35 cellular contexts compared by ENCODE assay signal in genomic region chr11:14399087-14399486, GRCh38.
"Had no signal": no experiment of that assay in that cellular context is flagged by ENCODE, and none has a peak within 500 bp of the region (broad histone marks: within the 10 kb centered on the region; RNA-seq: fewer than 3 reads in every experiment).

No MANE protein-coding gene starts in this region.

- H3K4me1 ChIP-seq: adrenal gland, body of pancreas, breast epithelium had no signal

- H3K27ac Mint-ChIP-seq: activated B cell treated with CpG ODN at 0.5 μM for 24 hours; activated CD4-positive, alpha-beta memory T cell treated with anti-CD3 and anti-CD28 coated beads for 36 hours; activated CD4-positive, alpha-beta T cell treated with anti-CD3 and anti-CD28 coated beads, Interleukin-2, amount 10 ng/mL, durations not matched to agents 24 days and 14 days; activated CD8-positive, alpha-beta T cell treated with anti-CD3 and anti-CD28 coated beads for 36 hours; activated naive CD4-positive, alpha-beta T cell treated with anti-CD3 and anti-CD28 coated beads for 36 hours; activated naive CD8-positive, alpha-beta T cell treated with anti-CD3 and anti-CD28 coated beads for 36 hours; activated T-cell treated with anti-CD3 and anti-CD28 coated beads, Interleukin-2, amount 50 U/mL, for 72 hours; activated T-helper 1 cell treated with anti-CD3 and anti-CD28 coated beads, Interleukin-12 subunit alpha, Interleukin-12 subunit beta, Interleukin-2, Interleukin-4 antibody, amounts not matched to agents 30 ng/mL and 10 ng/mL and 1 ng/mL, durations not matched to agents 14 hours and 24 hours and 36 hours; activated T-helper 17 cell treated with anti-CD3 and anti-CD28 coated beads, Interleukin-2, amount 50 U/mL, for 72 hours; T-helper 1 cell treated with Interleukin-12 subunit alpha and Interleukin-12 subunit beta and Interleukin-4 antibody, amounts not matched to agents 30 μg/mL and 1 μg/mL, for 36 hours; T-helper 2 cell treated with Interferon-gamma antibody and Interleukin-4, amounts not matched to agents 5 μg/mL and 100 μg/mL, for 36 hours had no signal

- H3K27me3 Mint-ChIP-seq: activated B cell treated with CpG ODN at 0.5 μM for 24 hours; activated CD4-positive, alpha-beta memory T cell treated with anti-CD3 and anti-CD28 coated beads for 36 hours; activated naive CD8-positive, alpha-beta T cell treated with anti-CD3 and anti-CD28 coated beads for 36 hours; activated T-helper 17 cell treated with anti-CD3 and anti-CD28 coated beads, Interleukin-2, amount 50 U/mL, for 72 hours had no signal

- H3K4me3 Mint-ChIP-seq: activated B cell treated with CpG ODN at 0.5 μM for 24 hours; activated CD4-positive, alpha-beta memory T cell treated with anti-CD3 and anti-CD28 coated beads for 36 hours; activated CD4-positive, alpha-beta T cell treated with anti-CD3 and anti-CD28 coated beads, Interleukin-2, amount 10 ng/mL, durations not matched to agents 24 days and 14 days; activated CD8-positive, alpha-beta T cell treated with anti-CD3 and anti-CD28 coated beads for 36 hours; activated naive CD4-positive, alpha-beta T cell treated with anti-CD3 and anti-CD28 coated beads for 36 hours; activated naive CD8-positive, alpha-beta T cell treated with anti-CD3 and anti-CD28 coated beads for 36 hours; activated T-cell treated with anti-CD3 and anti-CD28 coated beads, Interleukin-2, amount 50 U/mL, for 4 hours; activated T-cell treated with anti-CD3 and anti-CD28 coated beads, Interleukin-2, amount 50 U/mL, for 72 hours; activated T-helper 1 cell treated with anti-CD3 and anti-CD28 coated beads, Interleukin-12 subunit alpha, Interleukin-12 subunit beta, Interleukin-2, Interleukin-4 antibody, amounts not matched to agents 30 ng/mL and 10 ng/mL and 1 ng/mL, durations not matched to agents 14 hours and 24 hours and 36 hours; activated T-helper 17 cell treated with anti-CD3 and anti-CD28 coated beads, Interleukin-2, amount 50 U/mL, for 72 hours; T-helper 1 cell treated with Interleukin-12 subunit alpha and Interleukin-12 subunit beta and Interleukin-4 antibody, amounts not matched to agents 30 μg/mL and 1 μg/mL, for 36 hours; T-helper 2 cell treated with Interferon-gamma antibody and Interleukin-4, amounts not matched to agents 5 μg/mL and 100 μg/mL, for 36 hours had no signal

- H3K4me3 ChIP-seq: adrenal gland, body of pancreas, breast epithelium had no signal

- H3K27me3 ChIP-seq: adrenal gland, body of pancreas, brain microvascular endothelial cell, breast epithelium had no signal

- H3K36me3 Mint-ChIP-seq: activated CD4-positive, alpha-beta memory T cell treated with anti-CD3 and anti-CD28 coated beads for 36 hours; activated naive CD4-positive, alpha-beta T cell treated with anti-CD3 and anti-CD28 coated beads, Interleukin-2, amount 50 U/mL, for 72 hours; activated naive CD8-positive, alpha-beta T cell treated with anti-CD3 and anti-CD28 coated beads for 36 hours had no signal

- H3K9me3 ChIP-seq: adrenal gland, body of pancreas, breast epithelium had no signal

- DNase-seq: activated B cell treated with CpG ODN at 0.5 μM for 24 hours; activated CD4-positive, alpha-beta memory T cell treated with anti-CD3 and anti-CD28 coated beads for 36 hours; activated CD4-positive, alpha-beta T cell treated with anti-CD3 and anti-CD28 coated beads for 4 hours; activated CD4-positive, alpha-beta T cell treated with anti-CD3 and anti-CD28 coated beads, Interleukin-2, amount 10 ng/mL, durations not matched to agents 24 days and 14 days; activated CD4-positive, alpha-beta T cell treated with anti-CD3 and anti-CD28 coated beads, Interleukin-2, amount 50 U/mL, for 1 hour; activated CD4-positive, alpha-beta T cell treated with anti-CD3 and anti-CD28 coated beads, Interleukin-2, amount 50 U/mL, for 4 hours; activated CD4-positive, CD25-positive, alpha-beta regulatory T cell treated with anti-CD3 and anti-CD28 coated beads, Interleukin-2, amount 50 U/mL, for 72 hours; activated CD8-positive, alpha-beta memory T cell treated with anti-CD3 and anti-CD28 coated beads, Interleukin-2, amount 50 U/mL, for 4 hours; activated CD8-positive, alpha-beta T cell treated with anti-CD3 and anti-CD28 coated beads for 36 hours; activated effector memory CD4-positive, alpha-beta T cell treated with anti-CD3 and anti-CD28 coated beads, Interleukin-2, amount 50 U/mL, for 16 hours; activated gamma-delta T cell treated with Interleukin-2 at 50 U/mL for 16 hours; activated naive CD4-positive, alpha-beta T cell; activated naive CD4-positive, alpha-beta T cell treated with anti-CD3 and anti-CD28 coated beads for 36 hours; activated naive CD4-positive, alpha-beta T cell treated with anti-CD3 and anti-CD28 coated beads, Interleukin-2, amount 50 U/mL, for 16 hours; activated naive CD8-positive, alpha-beta T cell treated with anti-CD3 and anti-CD28 coated beads for 36 hours; activated T-cell treated with anti-CD3 and anti-CD28 coated beads for 4 hours; activated T-cell treated with anti-CD3 and anti-CD28 coated beads, Interleukin-2, amount 50 U/mL, for 1 hour; activated T-cell treated with anti-CD3 and anti-CD28 coated beads, Interleukin-2, amount 50 U/mL, for 4 hours; activated T-cell treated with anti-CD3 and anti-CD28 coated beads, Interleukin-2, amount 50 U/mL, for 72 hours; adrenal gland; amniotic stem cell; aorta; body of pancreas; brain microvascular endothelial cell; central memory CD4-positive, alpha-beta T cell; T-helper 1 cell; T-helper 2 cell; T-helper 9 cell had no signal

- H3K9me3 Mint-ChIP-seq: activated B cell treated with CpG ODN at 0.5 μM for 24 hours; activated CD4-positive, alpha-beta memory T cell treated with anti-CD3 and anti-CD28 coated beads for 36 hours; activated CD4-positive, alpha-beta T cell treated with anti-CD3 and anti-CD28 coated beads, Interleukin-2, amount 10 ng/mL, durations not matched to agents 24 days and 14 days; activated CD8-positive, alpha-beta T cell treated with anti-CD3 and anti-CD28 coated beads for 36 hours; activated naive CD4-positive, alpha-beta T cell treated with anti-CD3 and anti-CD28 coated beads for 36 hours; activated naive CD4-positive, alpha-beta T cell treated with anti-CD3 and anti-CD28 coated beads, Interleukin-2, amount 50 U/mL, for 72 hours; activated naive CD8-positive, alpha-beta T cell treated with anti-CD3 and anti-CD28 coated beads for 36 hours; activated T-cell treated with anti-CD3 and anti-CD28 coated beads, Interleukin-2, amount 50 U/mL, for 4 hours; activated T-cell treated with anti-CD3 and anti-CD28 coated beads, Interleukin-2, amount 50 U/mL, for 72 hours; activated T-helper 1 cell treated with anti-CD3 and anti-CD28 coated beads, Interleukin-12 subunit alpha, Interleukin-12 subunit beta, Interleukin-2, Interleukin-4 antibody, amounts not matched to agents 30 ng/mL and 10 ng/mL and 1 ng/mL, durations not matched to agents 14 hours and 24 hours and 36 hours; activated T-helper 17 cell treated with anti-CD3 and anti-CD28 coated beads, Interleukin-2, amount 50 U/mL, for 72 hours; T-helper 1 cell treated with Interleukin-12 subunit alpha and Interleukin-12 subunit beta and Interleukin-4 antibody, amounts not matched to agents 30 μg/mL and 1 μg/mL, for 36 hours; T-helper 2 cell treated with Interferon-gamma antibody and Interleukin-4, amounts not matched to agents 5 μg/mL and 100 μg/mL, for 36 hours had no signal

- H3K4me1 Mint-ChIP-seq: activated B cell treated with CpG ODN at 0.5 μM for 24 hours; activated naive CD8-positive, alpha-beta T cell treated with anti-CD3 and anti-CD28 coated beads for 36 hours; activated T-helper 17 cell treated with anti-CD3 and anti-CD28 coated beads, Interleukin-2, amount 50 U/mL, for 72 hours had no signal

- H3K27ac ChIP-seq: adrenal gland, body of pancreas, brain microvascular endothelial cell, breast epithelium, VCaP had no signal

- ATAC-seq: activated CD8-positive, alpha-beta T cell treated with anti-CD3 and anti-CD28 coated beads for 36 hours; activated naive CD4-positive, alpha-beta T cell treated with anti-CD3 and anti-CD28 coated beads, Interleukin-2, amount 50 U/mL, for 72 hours; activated T-cell treated with anti-CD3 and anti-CD28 coated beads, Interleukin-2, amount 50 U/mL, for 4 hours; activated T-cell treated with anti-CD3 and anti-CD28 coated beads, Interleukin-2, amount 50 U/mL, for 72 hours; activated T-helper 17 cell treated with anti-CD3 and anti-CD28 coated beads, Interleukin-2, amount 50 U/mL, for 72 hours; body of pancreas had no signal

- H3K36me3 ChIP-seq: adrenal gland, brain microvascular endothelial cell, breast epithelium had no signal
